ENCODE assay signal across 18 cellular contexts in the genomic region with DNA sequence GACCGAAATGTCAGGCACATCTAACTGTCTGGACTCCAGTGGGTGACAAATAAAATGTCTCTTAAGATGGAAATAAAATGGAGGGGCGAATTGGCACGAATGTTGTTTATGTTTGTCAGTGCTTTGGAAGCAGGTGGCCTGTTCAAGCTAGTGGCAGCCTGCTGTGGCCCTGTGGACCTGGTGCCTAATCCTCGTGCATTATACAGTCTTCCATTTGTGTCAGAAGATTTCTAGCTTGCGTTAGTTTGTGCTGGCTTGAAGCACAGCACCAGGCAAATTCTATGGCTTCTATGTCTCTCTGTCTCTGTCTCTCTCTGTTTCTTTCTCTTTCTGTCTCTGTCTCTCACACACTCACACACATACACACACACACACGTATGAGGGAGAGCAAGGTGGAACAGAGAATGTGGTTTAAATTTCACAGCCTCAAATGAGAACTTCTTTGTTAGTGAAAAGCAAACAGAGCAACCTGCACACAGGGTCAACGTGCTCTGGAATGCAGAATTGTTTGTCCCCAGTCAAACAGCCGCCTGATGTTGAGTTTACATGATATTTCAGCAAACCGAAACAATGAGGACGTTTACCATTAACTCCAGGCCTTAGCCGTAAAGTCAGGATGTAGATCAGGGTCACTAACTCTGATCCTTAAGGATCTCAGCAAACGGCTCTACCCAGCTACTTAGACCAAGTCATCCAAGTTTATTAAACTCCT. TPM values are rescaled to one million over a fixed set of nuclear protein-coding genes. Genes with fewer than 3 reads are reported as not detected.
DNase-seq lines count a peak whose midpoint lies in the region; ATAC-seq and TF ChIP-seq lines count a peak whose summit lies in the region.
"Had no signal": no experiment of that assay in that cellular context is flagged by ENCODE, and none has a peak within 500 bp of the region (broad histone marks: within the 10 kb centered on the region; RNA-seq: fewer than 3 reads in every experiment).

No MANE protein-coding gene starts in this region.

- peaks cover 15% of the 10 kb centered on the region for H3K4me1 ChIP-seq in Caco-2
- peaks cover 16% of the 10 kb centered on the region for H3K4me1 ChIP-seq in body of pancreas
- peaks cover 6 to 23% (median 18%) of the 10 kb centered on the region in 4 donors for H3K4me1 ChIP-seq in liver (ENCODE audit: control insufficient read depth in 4 of 4, insufficient read depth in 4 of 4, low read length in 3 of 4)
- peaks cover 5% of the 10 kb centered on the region for H3K4me1 ChIP-seq in foreskin keratinocyte

- H3K9me3 Mint-ChIP-seq in Caco-2 (ENCODE audit: unreplicated experiment), result no peaks in the 10 kb centered on the region
- H3K9me3 Mint-ChIP-seq: activated B cell treated with CpG ODN at 0.5 μM for 24 hours, neural crest cell had no signal

- peak overlapping the region in 3 of 4 donors; percentile 47 to 73 (median 67) for H3K27ac ChIP-seq in body of pancreas
- H3K27ac ChIP-seq in liver (ENCODE audit: low read depth in 1 of 2, low read length in 2 of 2), result peak overlapping the region; percentile 45 to 84
- no peak overlapping the region for H3K27ac ChIP-seq in foreskin keratinocyte

- H3K4me3 ChIP-seq in Caco-2 (ENCODE audit: low read depth, low read length), result no peak overlapping the region
- no peak overlapping the region for H3K4me3 ChIP-seq in body of pancreas
- H3K4me3 ChIP-seq in liver (ENCODE audit: low read depth in 1 of 3, low read length in 3 of 3), result no peak overlapping the region
- no peak overlapping the region for H3K4me3 ChIP-seq in lower leg skin (ENCODE audit: low read depth, poor library complexity, severe bottlenecking)

- CTCF ChIA-PET in Caco-2 (lab: Charles Lee), result interaction anchor here (0.5 kb wide), 1 partner anchor 160 kb away, joined by 3 read pairs; no protein-coding TSS in a partner anchor

- no peaks in the 10 kb centered on the region for H3K27me3 Mint-ChIP-seq in Caco-2 (ENCODE audit: insufficient read depth, unreplicated experiment)
- H3K27me3 Mint-ChIP-seq: activated B cell treated with CpG ODN at 0.5 μM for 24 hours had no signal

- intact Hi-C loops in Caco-2 (cut with micrococcal nuclease; ENCODE audit: unreplicated experiment), result no loop called here
- intact Hi-C loops in body of pancreas (cut with DNase I), result no loop called here
- intact Hi-C loops in sciatic nerve (cut with DNase I), result loop anchor here (5.0 kb wide), 1 partner anchor 1592 kb away; no protein-coding TSS in a partner anchor
- intact Hi-C loops in lower leg skin (cut with DNase I; ENCODE audit: low total_unique reads), result no loop called here

- TF ChIP-seq CTCF in Caco-2 (IDR thresholded peaks at IDR 0.05; ENCODE audit: insufficient read depth in 1 of 2, low read depth in 1 of 2, low read length in 1 of 2, severe bottlenecking in 1 of 2, unreplicated experiment in 1 of 2) (no peak), body of pancreas (IDR thresholded peaks at IDR 0.05) (no peak), liver (IDR thresholded peaks at IDR 0.05; ENCODE audit: low read depth, low read length, missing input control) (no peak), foreskin keratinocyte (conservative IDR thresholded peaks at IDR 0.05) (no peak), lower leg skin (IDR thresholded peaks at IDR 0.05) (no peak)

- H3K36me3 Mint-ChIP-seq in Caco-2 (ENCODE audit: insufficient read depth, unreplicated experiment), result no peaks in the 10 kb centered on the region

- TF ChIP-seq POLR2A in body of pancreas (IDR thresholded peaks at IDR 0.05) (no peak), lower leg skin (IDR thresholded peaks at IDR 0.05) (no peak)

- peaks cover 19% of the 10 kb centered on the region for H3K4me1 Mint-ChIP-seq in Caco-2 (ENCODE audit: low read depth, unreplicated experiment)
- H3K4me1 Mint-ChIP-seq: T-helper 17 cell had no signal

- H3K9ac ChIP-seq in liver (ENCODE audit: low read depth in 1 of 2, low read length in 2 of 2), result peak overlapping the region in 1 of 2 donors; percentile 6

- H3K36me3 ChIP-seq in Caco-2 (ENCODE audit: control insufficient read depth, insufficient read depth, low read length) (no peaks in the 10 kb centered on the region), body of pancreas (replicated peaks in 1 of 2; ENCODE audit: insufficient read depth in 1 of 2, low read depth in 2 of 2) (no peaks in the 10 kb centered on the region), liver (ENCODE audit: control insufficient read depth in 4 of 4, insufficient read depth in 3 of 4, low read depth in 1 of 4, low read length in 3 of 4) (no peaks in the 10 kb centered on the region)

- WGBS in body of pancreas, 2 donors, result 56 to 58% methylated on average over 12 of the region's 12 CpGs
- WGBS in liver, result 48% methylated on average over 12 of the region's 12 CpGs
- WGBS in lower leg skin, 2 donors, result 91 to 93% methylated on average over 12 of the region's 12 CpGs

- H3K9me3 ChIP-seq in Caco-2, result no peaks in the 10 kb centered on the region
- no peaks in the 10 kb centered on the region for H3K9me3 ChIP-seq in body of pancreas
- no peaks in the 10 kb centered on the region for H3K9me3 ChIP-seq in liver (ENCODE audit: control insufficient read depth in 4 of 4, low read length in 3 of 4)

- H3K27ac Mint-ChIP-seq in Caco-2 (ENCODE audit: unreplicated experiment), result peak overlapping the region; percentile 33
- H3K27ac Mint-ChIP-seq: T-helper 17 cell had no signal

- TF ChIP-seq RAD21 in liver (IDR thresholded peaks at IDR 0.05), result peak; percentile 25 to 33

- peak; percentile 57 to 58 for DNase-seq in Caco-2
- DNase-seq in body of pancreas, result peak in 2 of 4 donors; percentile 22 to 26
- no peak for DNase-seq in sciatic nerve (ENCODE audit: low spot score)
- DNase-seq in foreskin keratinocyte, result no peak
- DNase-seq in NCI-H128 (lab: John Stamatoyannopoulos, UW; ENCODE audit: unreplicated experiment), result no peak
- no peak for DNase-seq in lower leg skin (ENCODE audit: low spot score in 2 of 2)
- DNase-seq: activated B cell treated with CpG ODN at 0.5 μM for 24 hours; activated effector memory CD4-positive, alpha-beta T cell treated with Interleukin-2 at 50 U/mL for 16 hours; amniotic stem cell; cerebellar nuclear complex; GF-D8; NCI-H2081; NCI-H510A treated with DMSO at 0.1 percent for 48 hours; T-helper 17 cell had no signal

- peak overlapping the region; percentile 2 for H3K4me3 Mint-ChIP-seq in Caco-2 (ENCODE audit: unreplicated experiment)
- H3K4me3 Mint-ChIP-seq: neural crest cell, T-helper 17 cell had no signal

- H3K27me3 ChIP-seq in Caco-2 (replicated peaks; ENCODE audit: control insufficient read depth, insufficient read depth, low read length) (no peaks in the 10 kb centered on the region), body of pancreas (no peaks in the 10 kb centered on the region), liver (ENCODE audit: control insufficient read depth in 4 of 4, insufficient read depth in 4 of 4, low read length in 3 of 4) (no peaks in the 10 kb centered on the region), foreskin keratinocyte (no peaks in the 10 kb centered on the region)

- no TSS peak for BruUV-seq in Caco-2 (replicated peaks; lab: Mats Ljungman, UMichigan)

- POLR2A ChIA-PET in Caco-2 (lab: Charles Lee), result no interaction called here

- ATAC-seq in body of pancreas (peak; percentile 76), sciatic nerve (peak; percentile 5), foreskin keratinocyte (no peak), GM21723 (IDR thresholded peaks at IDR 0.05; ENCODE audit: unreplicated experiment) (no peak)
- ATAC-seq: T-helper 17 cell had no signal

TF ChIP-seq in liver, 16 proteins besides CTCF, POLR2A, EP300 and RAD21:
- TF ChIP-seq RXRA (IDR thresholded peaks at IDR 0.05) (peak; percentile 89 to 92), HNF4A (conservative IDR thresholded peaks at IDR 0.05) (peak; percentile 30 to 42), YY1 (IDR thresholded peaks at IDR 0.05) (peak; percentile 51), SP1 (IDR thresholded peaks at IDR 0.05) (peak; percentile 94), EGR1 (IDR thresholded peaks at IDR 0.05; ENCODE audit: low read depth in 2 of 2) (no peak), FOXA1 (IDR thresholded peaks at IDR 0.05) (no peak)
- TF ChIP-seq, protein P1, sequence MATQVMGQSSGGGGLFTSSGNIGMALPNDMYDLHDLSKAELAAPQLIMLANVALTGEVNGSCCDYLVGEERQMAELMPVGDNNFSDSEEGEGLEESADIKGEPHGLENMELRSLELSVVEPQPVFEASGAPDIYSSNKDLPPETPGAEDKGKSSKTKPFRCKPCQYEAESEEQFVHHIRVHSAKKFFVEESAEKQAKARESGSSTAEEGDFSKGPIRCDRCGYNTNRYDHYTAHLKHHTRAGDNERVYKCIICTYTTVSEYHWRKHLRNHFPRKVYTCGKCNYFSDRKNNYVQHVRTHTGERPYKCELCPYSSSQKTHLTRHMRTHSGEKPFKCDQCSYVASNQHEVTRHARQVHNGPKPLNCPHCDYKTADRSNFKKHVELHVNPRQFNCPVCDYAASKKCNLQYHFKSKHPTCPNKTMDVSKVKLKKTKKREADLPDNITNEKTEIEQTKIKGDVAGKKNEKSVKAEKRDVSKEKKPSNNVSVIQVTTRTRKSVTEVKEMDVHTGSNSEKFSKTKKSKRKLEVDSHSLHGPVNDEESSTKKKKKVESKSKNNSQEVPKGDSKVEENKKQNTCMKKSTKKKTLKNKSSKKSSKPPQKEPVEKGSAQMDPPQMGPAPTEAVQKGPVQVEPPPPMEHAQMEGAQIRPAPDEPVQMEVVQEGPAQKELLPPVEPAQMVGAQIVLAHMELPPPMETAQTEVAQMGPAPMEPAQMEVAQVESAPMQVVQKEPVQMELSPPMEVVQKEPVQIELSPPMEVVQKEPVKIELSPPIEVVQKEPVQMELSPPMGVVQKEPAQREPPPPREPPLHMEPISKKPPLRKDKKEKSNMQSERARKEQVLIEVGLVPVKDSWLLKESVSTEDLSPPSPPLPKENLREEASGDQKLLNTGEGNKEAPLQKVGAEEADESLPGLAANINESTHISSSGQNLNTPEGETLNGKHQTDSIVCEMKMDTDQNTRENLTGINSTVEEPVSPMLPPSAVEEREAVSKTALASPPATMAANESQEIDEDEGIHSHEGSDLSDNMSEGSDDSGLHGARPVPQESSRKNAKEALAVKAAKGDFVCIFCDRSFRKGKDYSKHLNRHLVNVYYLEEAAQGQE (IDR thresholded peaks at IDR 0.05), result peak; percentile 9
- TF ChIP-seq, protein P2, sequence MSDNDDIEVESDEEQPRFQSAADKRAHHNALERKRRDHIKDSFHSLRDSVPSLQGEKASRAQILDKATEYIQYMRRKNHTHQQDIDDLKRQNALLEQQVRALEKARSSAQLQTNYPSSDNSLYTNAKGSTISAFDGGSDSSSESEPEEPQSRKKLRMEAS (IDR thresholded peaks at IDR 0.05), result peak; percentile 34
TF ChIP-seq in liver: peak in this region for 6.

RNA-seq across cellular contexts. Expression of a gene that starts 39.0 kb away (rescaled TPM):
- total RNA-seq in Caco-2 (2022) (not detected in 2 replicates), body of pancreas (under 1 TPM in 1 of 2 donors, not detected in 1; 0.26 TPM), liver (1 to 10 TPM in 1 of 2 donors, under 1 TPM in 1; 0.75 to 3.7 TPM), sciatic nerve (2.0 TPM), foreskin keratinocyte (not detected in 2 replicates), lower leg skin (under 1 TPM; 0.08 to 0.42 (median 0.27) TPM)
- polyA plus RNA-seq in liver (under 1 TPM; 0.33 to 0.81 TPM), foreskin keratinocyte (not detected in 2 replicates)
- total RNA-seq: activated CD8-positive, alpha-beta memory T cell treated with anti-CD3 and anti-CD28 coated beads for 36 hours; neural crest cell had no signal

Comparison
In these comparisons a context has a peak if more than half of its experiments do, and no peak if none do; other contexts are left out.
1. DNase-seq: peak in Caco-2 (2 of 2); none in sciatic nerve (single experiment), foreskin keratinocyte (0 of 2), NCI-H128 (single experiment) and lower leg skin (0 of 2).
2. ATAC-seq: peak in body of pancreas (single experiment) and sciatic nerve (single experiment); none in foreskin keratinocyte (single experiment) and GM21723 (single experiment).